24 cellular contexts compared by ENCODE assay signal in genomic region chr5:95317085-95317484, GRCh38. TPM values are rescaled to one million over a fixed set of nuclear protein-coding genes. Genes with fewer than 3 reads are reported as not detected.
A peak's percentile ranks its signal among the peaks of the same experiment; 100 is the strongest.
DNase-seq lines count a peak whose midpoint lies in the region; ATAC-seq and TF ChIP-seq lines count a peak whose summit lies in the region.
"Had no signal": no experiment of that assay in that cellular context is flagged by ENCODE, and none has a peak within 500 bp of the region (broad histone marks: within the 10 kb centered on the region; RNA-seq: fewer than 3 reads in every experiment).

No MANE protein-coding gene starts in this region.

- H3K36me3 Mint-ChIP-seq in Calu3 (ENCODE audit: insufficient read depth, unreplicated experiment) (no peaks in the 10 kb centered on the region), nephron progenitor cell (ENCODE audit: low read depth) (peaks cover 3% of the 10 kb centered on the region)
- H3K36me3 Mint-ChIP-seq: activated naive CD4-positive, alpha-beta T cell treated with anti-CD3 and anti-CD28 coated beads, Interleukin-2, amount 10 ng/mL, durations not matched to agents 7 days and 5 days; CD4-positive, alpha-beta memory T cell had no signal

- no peaks in the 10 kb centered on the region for H3K9me3 ChIP-seq in Loucy (ENCODE audit: insufficient read depth, low read depth, low read length)
- H3K9me3 ChIP-seq: ascending aorta, gastrocnemius medialis, right lobe of liver, transverse colon had no signal

- H3K9me3 Mint-ChIP-seq in Calu3 (ENCODE audit: low read depth, unreplicated experiment) (peaks cover 3% of the 10 kb centered on the region), nephron progenitor cell (peaks cover 4% of the 10 kb centered on the region)
- H3K9me3 Mint-ChIP-seq: activated CD4-positive, alpha-beta memory T cell treated with anti-CD3 and anti-CD28 coated beads, Interleukin-2, amount 10 ng/mL, durations not matched to agents 7 days and 5 days had no signal

- H3K79me2 ChIP-seq in Loucy (ENCODE audit: insufficient read depth, low read length) = no peaks in the 10 kb centered on the region

- H3K27ac Mint-ChIP-seq in Calu3 (ENCODE audit: unreplicated experiment) (no peak overlapping the region), nephron progenitor cell (no peak overlapping the region)
- H3K27ac Mint-ChIP-seq: activated CD4-positive, alpha-beta memory T cell treated with anti-CD3 and anti-CD28 coated beads, Interleukin-2, amount 10 ng/mL, durations not matched to agents 7 days and 5 days; activated naive CD4-positive, alpha-beta T cell treated with anti-CD3 and anti-CD28 coated beads, Interleukin-2, amount 10 ng/mL, durations not matched to agents 7 days and 5 days; CD4-positive, alpha-beta memory T cell; T-helper 1 cell treated with Interleukin-12 subunit alpha and Interleukin-12 subunit beta and Interleukin-4 antibody, amounts not matched to agents 30 μg/mL and 1 μg/mL, for 36 hours had no signal

- CTCF ChIA-PET in Calu3 (lab: Charles Lee) = no interaction called here

- H3K4me1 Mint-ChIP-seq in Calu3 (ENCODE audit: low read depth, unreplicated experiment) = no peaks in the 10 kb centered on the region
- no peaks in the 10 kb centered on the region for H3K4me1 Mint-ChIP-seq in nephron progenitor cell
- H3K4me1 Mint-ChIP-seq: activated CD4-positive, alpha-beta memory T cell treated with anti-CD3 and anti-CD28 coated beads, Interleukin-2, amount 10 ng/mL, durations not matched to agents 7 days and 5 days; activated naive CD4-positive, alpha-beta T cell treated with anti-CD3 and anti-CD28 coated beads, Interleukin-2, amount 10 ng/mL, durations not matched to agents 7 days and 5 days; CD4-positive, alpha-beta memory T cell had no signal

- H3K4me3 Mint-ChIP-seq in Calu3 (ENCODE audit: low read depth, unreplicated experiment) (no peak overlapping the region), nephron progenitor cell (no peak overlapping the region)
- H3K4me3 Mint-ChIP-seq: activated CD4-positive, alpha-beta memory T cell treated with anti-CD3 and anti-CD28 coated beads, Interleukin-2, amount 10 ng/mL, durations not matched to agents 7 days and 5 days; activated naive CD4-positive, alpha-beta T cell treated with anti-CD3 and anti-CD28 coated beads, Interleukin-2, amount 10 ng/mL, durations not matched to agents 7 days and 5 days; CD4-positive, alpha-beta memory T cell; T-helper 1 cell treated with Interleukin-12 subunit alpha and Interleukin-12 subunit beta and Interleukin-4 antibody, amounts not matched to agents 30 μg/mL and 1 μg/mL, for 36 hours had no signal

- H2AFZ ChIP-seq in Loucy (ENCODE audit: low read length) = no peak overlapping the region

- H3K4me2 ChIP-seq in Loucy (ENCODE audit: low read depth, low read length, poor library complexity, severe bottlenecking) = no peak overlapping the region

- intact Hi-C loops in Calu3 (cut with micrococcal nuclease; ENCODE audit: unreplicated experiment) = no loop called here

- no peaks in the 10 kb centered on the region for H4K20me1 ChIP-seq in Loucy (ENCODE audit: insufficient read depth, low read length, poor library complexity, severe bottlenecking)

- no TSS peak for BruUV-seq in Calu3 (replicated peaks; lab: Mats Ljungman, UMichigan)

- H3F3A ChIP-seq in Loucy (ENCODE audit: low read depth) = no peaks in the 10 kb centered on the region

- TF ChIP-seq CTCF in Calu3 (IDR thresholded peaks at IDR 0.05; ENCODE audit: unreplicated experiment) = peak; percentile 22
- peak; percentile 53 for TF ChIP-seq CTCF in Loucy (conservative IDR thresholded peaks at IDR 0.05; ENCODE audit: low read length)
- TF ChIP-seq CTCF in cardiac fibroblast (IDR thresholded peaks at IDR 0.05; ENCODE audit: low read depth, low read length) = peak; percentile 16
- TF ChIP-seq CTCF in nephron progenitor cell (IDR thresholded peaks at IDR 0.05) = peak; percentile 28

- no peak overlapping the region for H3K4me3 ChIP-seq in Loucy (ENCODE audit: low read length, poor library complexity, severe bottlenecking)
- no peak overlapping the region for H3K4me3 ChIP-seq in cardiac fibroblast (replicated peaks in 1 of 2; ENCODE audit: low read depth in 2 of 2, low read length in 2 of 2)
- H3K4me3 ChIP-seq: ascending aorta, gastrocnemius medialis, left lung, right lobe of liver, transverse colon had no signal

- no peaks in the 10 kb centered on the region for H3K9me2 ChIP-seq in Loucy (replicated peaks; ENCODE audit: low read depth, low read length)

- peaks cover 16% of the 10 kb centered on the region for H3K27me3 Mint-ChIP-seq in Calu3 (ENCODE audit: unreplicated experiment)
- peaks cover 3% of the 10 kb centered on the region for H3K27me3 Mint-ChIP-seq in nephron progenitor cell (ENCODE audit: low read depth, poor library complexity)
- H3K27me3 Mint-ChIP-seq: activated CD4-positive, alpha-beta memory T cell treated with anti-CD3 and anti-CD28 coated beads, Interleukin-2, amount 10 ng/mL, durations not matched to agents 7 days and 5 days; activated naive CD4-positive, alpha-beta T cell treated with anti-CD3 and anti-CD28 coated beads, Interleukin-2, amount 10 ng/mL, durations not matched to agents 7 days and 5 days had no signal

- no peaks in the 10 kb centered on the region for H3K27me3 ChIP-seq in Loucy (ENCODE audit: insufficient read depth, low read length, poor library complexity, severe bottlenecking)
- H3K27me3 ChIP-seq: ascending aorta, gastrocnemius medialis, left lung, right lobe of liver, transverse colon had no signal

- no peak for ATAC-seq in HG03571 (IDR thresholded peaks at IDR 0.05; ENCODE audit: unreplicated experiment)
- ATAC-seq: gastrocnemius medialis, left lung, right lobe of liver had no signal

- H3K36me3 ChIP-seq in Loucy (ENCODE audit: insufficient read depth, low read length) = no peaks in the 10 kb centered on the region
- H3K36me3 ChIP-seq: ascending aorta, gastrocnemius medialis, left lung, right lobe of liver, transverse colon had no signal

- H3K9ac ChIP-seq in Loucy (ENCODE audit: low read depth, low read length, poor library complexity, severe bottlenecking) = no peak overlapping the region

- DNase-seq in Calu3 (no peak), cardiac fibroblast (ENCODE audit: low read depth in 2 of 2) (no peak), nephron progenitor cell (no peak), NCI-H345 (lab: John Stamatoyannopoulos, UW) (no peak), NCI-H1436 treated with DMSO at 0.1 percent for 48 hours (lab: John Stamatoyannopoulos, UW) (no peak)
- no peak for DNase-seq in activated T-cell treated with anti-CD3 and anti-CD28 coated beads, Interleukin-2, amount 50 U/mL, for 48 hours
- DNase-seq: activated CD4-positive, alpha-beta memory T cell treated with anti-CD3 and anti-CD28 coated beads, Interleukin-2, amount 10 ng/mL, durations not matched to agents 7 days and 5 days; activated naive CD4-positive, alpha-beta T cell treated with anti-CD3 and anti-CD28 coated beads, Interleukin-2, amount 10 ng/mL, durations not matched to agents 7 days and 5 days; activated T-cell treated with anti-CD3 and anti-CD28 coated beads, Interleukin-2, amount 50 U/mL, for 1 hour; CD4-positive, alpha-beta memory T cell; gastrocnemius medialis; HCEC 1CT; Karpas-422; left lung; NCI-H1105; NCI-H2171 treated with DMSO at 0.1 percent for 48 hours; NK-92 treated with Interleukin-12 subunit alpha and Interleukin-12 subunit beta, amount 100 ng/mL, for 24 hours; right lobe of liver; stimulated activated naive CD4-positive, alpha-beta T cell treated with Interleukin-2 at 50 U/mL for 16 hours; transverse colon had no signal

- H3K4me1 ChIP-seq in Loucy (ENCODE audit: insufficient read depth, low read length, poor library complexity, severe bottlenecking) = no peaks in the 10 kb centered on the region
- H3K4me1 ChIP-seq: ascending aorta, gastrocnemius medialis, left lung, right lobe of liver, transverse colon had no signal

RNA-seq across cellular contexts. Expression of gene MCTP1, which starts 32.2 kb away (rescaled TPM):
- total RNA-seq in Calu3 (2022) = 22.3 and 28.4 TPM in 2 replicates
- total RNA-seq: activated CD4-positive, alpha-beta memory T cell treated with anti-CD3 and anti-CD28 coated beads, Interleukin-2, amount 10 ng/mL, durations not matched to agents 7 days and 5 days had no signal
